1 cellular context compared by ENCODE assay signal in genomic region chr10:31866118-31866670, GRCh38.
TF ChIP-seq lines count a peak whose summit lies in the region.

No MANE protein-coding gene starts in this region.

TF ChIP-seq in HCT116, 20 proteins besides CTCF, POLR2A, EP300 and RAD21 (continued from another document):
- TF ChIP-seq, protein P1, sequence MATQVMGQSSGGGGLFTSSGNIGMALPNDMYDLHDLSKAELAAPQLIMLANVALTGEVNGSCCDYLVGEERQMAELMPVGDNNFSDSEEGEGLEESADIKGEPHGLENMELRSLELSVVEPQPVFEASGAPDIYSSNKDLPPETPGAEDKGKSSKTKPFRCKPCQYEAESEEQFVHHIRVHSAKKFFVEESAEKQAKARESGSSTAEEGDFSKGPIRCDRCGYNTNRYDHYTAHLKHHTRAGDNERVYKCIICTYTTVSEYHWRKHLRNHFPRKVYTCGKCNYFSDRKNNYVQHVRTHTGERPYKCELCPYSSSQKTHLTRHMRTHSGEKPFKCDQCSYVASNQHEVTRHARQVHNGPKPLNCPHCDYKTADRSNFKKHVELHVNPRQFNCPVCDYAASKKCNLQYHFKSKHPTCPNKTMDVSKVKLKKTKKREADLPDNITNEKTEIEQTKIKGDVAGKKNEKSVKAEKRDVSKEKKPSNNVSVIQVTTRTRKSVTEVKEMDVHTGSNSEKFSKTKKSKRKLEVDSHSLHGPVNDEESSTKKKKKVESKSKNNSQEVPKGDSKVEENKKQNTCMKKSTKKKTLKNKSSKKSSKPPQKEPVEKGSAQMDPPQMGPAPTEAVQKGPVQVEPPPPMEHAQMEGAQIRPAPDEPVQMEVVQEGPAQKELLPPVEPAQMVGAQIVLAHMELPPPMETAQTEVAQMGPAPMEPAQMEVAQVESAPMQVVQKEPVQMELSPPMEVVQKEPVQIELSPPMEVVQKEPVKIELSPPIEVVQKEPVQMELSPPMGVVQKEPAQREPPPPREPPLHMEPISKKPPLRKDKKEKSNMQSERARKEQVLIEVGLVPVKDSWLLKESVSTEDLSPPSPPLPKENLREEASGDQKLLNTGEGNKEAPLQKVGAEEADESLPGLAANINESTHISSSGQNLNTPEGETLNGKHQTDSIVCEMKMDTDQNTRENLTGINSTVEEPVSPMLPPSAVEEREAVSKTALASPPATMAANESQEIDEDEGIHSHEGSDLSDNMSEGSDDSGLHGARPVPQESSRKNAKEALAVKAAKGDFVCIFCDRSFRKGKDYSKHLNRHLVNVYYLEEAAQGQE (IDR thresholded peaks at IDR 0.05; ENCODE audit: low read depth) = no peak
- TF ChIP-seq CBX3 (IDR thresholded peaks at IDR 0.05; ENCODE audit: low read depth) (no peak), POLR2AphosphoS5 (IDR thresholded peaks at IDR 0.05; ENCODE audit: low read depth, low read length) (no peak), JUND (IDR thresholded peaks at IDR 0.05) (no peak)
- TF ChIP-seq, protein P2, sequence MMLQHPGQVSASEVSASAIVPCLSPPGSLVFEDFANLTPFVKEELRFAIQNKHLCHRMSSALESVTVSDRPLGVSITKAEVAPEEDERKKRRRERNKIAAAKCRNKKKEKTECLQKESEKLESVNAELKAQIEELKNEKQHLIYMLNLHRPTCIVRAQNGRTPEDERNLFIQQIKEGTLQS (IDR thresholded peaks at IDR 0.05) = no peak
